8 cellular contexts compared by ENCODE assay signal in genomic region chr9:95772320-95773060, GRCh38.
DNase-seq lines count a peak whose midpoint lies in the region; ATAC-seq and TF ChIP-seq lines count a peak whose summit lies in the region.
"Had no signal": no experiment of that assay in that cellular context is flagged by ENCODE, and none has a peak within 500 bp of the region (broad histone marks: within the 10 kb centered on the region; RNA-seq: fewer than 3 reads in every experiment).

No MANE protein-coding gene starts in this region.

- peaks cover 53% of the 10 kb centered on the region for H3K27me3 Mint-ChIP-seq in central memory CD8-positive, alpha-beta T cell

- peak overlapping the region; percentile 36 for H3K4me3 Mint-ChIP-seq in central memory CD8-positive, alpha-beta T cell

- H3K4me1 ChIP-seq in right lobe of liver (peaks cover 0 to 10% (median 0%) of the 10 kb centered on the region in 4 donors), transverse colon (peaks cover 10 to 30% (median 24%) of the 10 kb centered on the region in 4 donors)

- peak; percentile 58 for DNase-seq in LoVo (ENCODE audit: low spot score)
- DNase-seq in central memory CD8-positive, alpha-beta T cell (ENCODE audit: low spot score in 2 of 2) = no peak
- no peak for DNase-seq in right lobe of liver
- DNase-seq in transverse colon = peak; percentile 79
- no peak for DNase-seq in SKM-1 (lab: John Stamatoyannopoulos, UW; ENCODE audit: unreplicated experiment)
- DNase-seq in GDM1 (lab: John Stamatoyannopoulos, UW) = no peak

- H3K9me3 ChIP-seq in right lobe of liver (no peaks in the 10 kb centered on the region), transverse colon (no peaks in the 10 kb centered on the region)

- no peak for TF ChIP-seq CTCF in right lobe of liver (IDR thresholded peaks at IDR 0.05)
- no peak for TF ChIP-seq CTCF in transverse colon (IDR thresholded peaks at IDR 0.05)

- ATAC-seq in central memory CD8-positive, alpha-beta T cell (replicated peaks; ENCODE audit: extremely low read depth, poor library complexity, severe bottlenecking) = no peak
- ATAC-seq in right lobe of liver (peak; percentile 43 to 48 (median 46)), HG02623 (IDR thresholded peaks at IDR 0.05; ENCODE audit: unreplicated experiment) (no peak)

- no peaks in the 10 kb centered on the region for H3K36me3 Mint-ChIP-seq in central memory CD8-positive, alpha-beta T cell (ENCODE audit: insufficient read depth)

- in situ Hi-C loops in transverse colon (cut with MboI; ENCODE audit: low pct_ligation_motif_present in 1 of 4, low pct_unique_long_range_greater_than_20kb in 1 of 4, low sequenced_read_pairs in 3 of 4) = no loop called here

- H3K4me3 ChIP-seq in right lobe of liver (no peak overlapping the region), transverse colon (peak overlapping the region in 2 of 4 donors; percentile 10 to 26)
- H3K4me3 ChIP-seq: skin epidermis had no signal

- intact Hi-C loops in right lobe of liver (cut with DNase I) = no loop called here
- intact Hi-C loops in transverse colon (cut with DNase I; ENCODE audit: low total_unique reads) = loop anchor here (10.0 kb wide), 2 partner anchors 102 to 442 kb away; partner anchors contain the start of gene ERCC6L2

- H3K27me3 ChIP-seq in right lobe of liver (no peaks in the 10 kb centered on the region), transverse colon (no peaks in the 10 kb centered on the region)

- H3K4me1 Mint-ChIP-seq in central memory CD8-positive, alpha-beta T cell = no peaks in the 10 kb centered on the region

- H3K9me3 Mint-ChIP-seq in central memory CD8-positive, alpha-beta T cell = no peaks in the 10 kb centered on the region

- WGBS in right lobe of liver (ENCODE audit: insufficient coverage, low coverage, low lambda C conversion rate, missing lambda C conversion rate) = 29% methylated on average over 18 of the region's 30 CpGs
- WGBS in transverse colon (ENCODE audit: low coverage in 1 of 2), 2 donors = 27% methylated on average over 29 of the region's 30 CpGs; no CpG with 5 or more reads in 1 of the 2 donors

- peak overlapping the region; percentile 17 for H3K27ac Mint-ChIP-seq in central memory CD8-positive, alpha-beta T cell (ENCODE audit: low read depth)

- H3K27ac ChIP-seq in right lobe of liver (no peak overlapping the region), transverse colon (peak overlapping the region; percentile 78 to 86 (median 84))

- TF ChIP-seq POLR2A in right lobe of liver (IDR thresholded peaks at IDR 0.05) (no peak), transverse colon (IDR thresholded peaks at IDR 0.05) (peak; percentile 17)

- H3K36me3 ChIP-seq in right lobe of liver (no peaks in the 10 kb centered on the region), transverse colon (no peaks in the 10 kb centered on the region)

- TF ChIP-seq EP300 in transverse colon (IDR thresholded peaks at IDR 0.05; ENCODE audit: low read depth) = no peak

Comparison
In these comparisons a context has a peak if more than half of its experiments do, and no peak if none do; other contexts are left out.
1. DNase-seq: peak in LoVo (single experiment) and transverse colon (single experiment); none in central memory CD8-positive, alpha-beta T cell (0 of 2), right lobe of liver (0 of 3), SKM-1 (single experiment) and GDM1 (single experiment).
2. ATAC-seq: peak in right lobe of liver (4 of 4); none in central memory CD8-positive, alpha-beta T cell (single experiment) and HG02623 (single experiment).
3. H3K27ac ChIP-seq: peak in transverse colon (4 of 4); none in right lobe of liver (0 of 3).